In the genomic region with DNA sequence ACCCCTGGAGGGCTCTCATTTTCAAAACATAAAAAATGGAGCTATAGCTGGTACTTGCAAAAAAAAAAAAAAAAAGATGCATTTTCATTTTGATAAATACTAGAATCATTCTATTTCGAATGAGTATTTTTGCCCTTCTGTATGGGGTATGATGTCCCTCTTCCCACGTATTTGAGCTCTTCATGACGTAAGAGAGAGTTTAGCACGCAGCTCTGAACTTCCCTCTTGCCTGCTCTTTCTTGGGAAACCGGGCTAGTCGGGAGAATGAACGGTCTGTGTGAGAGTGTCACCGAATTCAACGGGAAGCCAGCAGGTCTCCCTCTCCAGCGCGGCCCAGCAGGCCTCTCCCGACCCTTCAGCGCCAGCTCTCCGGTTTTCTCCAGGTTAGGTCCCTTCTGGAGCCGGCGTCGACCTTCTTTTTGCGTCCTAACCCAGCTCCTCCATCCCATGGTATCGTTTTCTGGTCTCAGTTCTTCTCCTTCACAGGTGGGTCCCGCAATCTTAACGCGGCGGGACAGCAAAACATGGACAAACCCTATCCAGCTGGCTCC, we compare ENCODE assay signal across 2 cellular contexts.
TF ChIP-seq lines count a peak whose summit lies in the region.

No MANE protein-coding gene starts in this region.

TF ChIP-seq in IMR-90, 13 proteins besides CTCF, POLR2A, EP300 and RAD21:
- TF ChIP-seq MAFK (IDR thresholded peaks at IDR 0.05; ENCODE audit: low read depth, low read length) (no peak), CEBPB (IDR thresholded peaks at IDR 0.05; ENCODE audit: low read depth, low read length) (no peak), BHLHE40 (IDR thresholded peaks at IDR 0.05; ENCODE audit: low read depth, low read length) (no peak), CHD1 (IDR thresholded peaks at IDR 0.05; ENCODE audit: low read depth, low read length) (no peak), MXI1 (IDR thresholded peaks at IDR 0.05; ENCODE audit: borderline replicate concordance, low read depth, low read length) (no peak), RCOR1 (IDR thresholded peaks at IDR 0.05; ENCODE audit: insufficient replicate concordance, low read length) (no peak), RFX5 (IDR thresholded peaks at IDR 0.05; ENCODE audit: low read depth, low read length) (no peak), MAZ (IDR thresholded peaks at IDR 0.05; ENCODE audit: borderline replicate concordance, low read depth, low read length) (no peak), FOS (IDR thresholded peaks at IDR 0.05; ENCODE audit: low read depth, low read length) (no peak), SMC3 (IDR thresholded peaks at IDR 0.05; ENCODE audit: low read depth, low read length) (no peak), NFE2L2 (IDR thresholded peaks at IDR 0.05; ENCODE audit: low read depth, low read length) (no peak)
- TF ChIP-seq, protein P1, sequence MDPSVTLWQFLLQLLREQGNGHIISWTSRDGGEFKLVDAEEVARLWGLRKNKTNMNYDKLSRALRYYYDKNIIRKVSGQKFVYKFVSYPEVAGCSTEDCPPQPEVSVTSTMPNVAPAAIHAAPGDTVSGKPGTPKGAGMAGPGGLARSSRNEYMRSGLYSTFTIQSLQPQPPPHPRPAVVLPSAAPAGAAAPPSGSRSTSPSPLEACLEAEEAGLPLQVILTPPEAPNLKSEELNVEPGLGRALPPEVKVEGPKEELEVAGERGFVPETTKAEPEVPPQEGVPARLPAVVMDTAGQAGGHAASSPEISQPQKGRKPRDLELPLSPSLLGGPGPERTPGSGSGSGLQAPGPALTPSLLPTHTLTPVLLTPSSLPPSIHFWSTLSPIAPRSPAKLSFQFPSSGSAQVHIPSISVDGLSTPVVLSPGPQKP (IDR thresholded peaks at IDR 0.05; ENCODE audit: borderline replicate concordance, low read depth, low read length) = no peak
- TF ChIP-seq, protein P2, sequence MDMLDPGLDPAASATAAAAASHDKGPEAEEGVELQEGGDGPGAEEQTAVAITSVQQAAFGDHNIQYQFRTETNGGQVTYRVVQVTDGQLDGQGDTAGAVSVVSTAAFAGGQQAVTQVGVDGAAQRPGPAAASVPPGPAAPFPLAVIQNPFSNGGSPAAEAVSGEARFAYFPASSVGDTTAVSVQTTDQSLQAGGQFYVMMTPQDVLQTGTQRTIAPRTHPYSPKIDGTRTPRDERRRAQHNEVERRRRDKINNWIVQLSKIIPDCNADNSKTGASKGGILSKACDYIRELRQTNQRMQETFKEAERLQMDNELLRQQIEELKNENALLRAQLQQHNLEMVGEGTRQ (IDR thresholded peaks at IDR 0.05; ENCODE audit: low read depth, low read length) = no peak

TF ChIP-seq in neural cell, 6 proteins besides CTCF, POLR2A, EP300 and RAD21:
- TF ChIP-seq TAF1 (IDR thresholded peaks at IDR 0.05; ENCODE audit: low read depth) (no peak), POLR2AphosphoS5 (IDR thresholded peaks at IDR 0.05) (no peak), MXI1 (conservative IDR thresholded peaks at IDR 0.05; ENCODE audit: poor library complexity, severe bottlenecking) (no peak), EZH2 (IDR thresholded peaks at IDR 0.05; ENCODE audit: borderline replicate concordance, insufficient read depth, low read length, poor library complexity, severe bottlenecking) (no peak), SMC3 (conservative IDR thresholded peaks at IDR 0.05; ENCODE audit: poor library complexity) (no peak)
- TF ChIP-seq, protein P3, sequence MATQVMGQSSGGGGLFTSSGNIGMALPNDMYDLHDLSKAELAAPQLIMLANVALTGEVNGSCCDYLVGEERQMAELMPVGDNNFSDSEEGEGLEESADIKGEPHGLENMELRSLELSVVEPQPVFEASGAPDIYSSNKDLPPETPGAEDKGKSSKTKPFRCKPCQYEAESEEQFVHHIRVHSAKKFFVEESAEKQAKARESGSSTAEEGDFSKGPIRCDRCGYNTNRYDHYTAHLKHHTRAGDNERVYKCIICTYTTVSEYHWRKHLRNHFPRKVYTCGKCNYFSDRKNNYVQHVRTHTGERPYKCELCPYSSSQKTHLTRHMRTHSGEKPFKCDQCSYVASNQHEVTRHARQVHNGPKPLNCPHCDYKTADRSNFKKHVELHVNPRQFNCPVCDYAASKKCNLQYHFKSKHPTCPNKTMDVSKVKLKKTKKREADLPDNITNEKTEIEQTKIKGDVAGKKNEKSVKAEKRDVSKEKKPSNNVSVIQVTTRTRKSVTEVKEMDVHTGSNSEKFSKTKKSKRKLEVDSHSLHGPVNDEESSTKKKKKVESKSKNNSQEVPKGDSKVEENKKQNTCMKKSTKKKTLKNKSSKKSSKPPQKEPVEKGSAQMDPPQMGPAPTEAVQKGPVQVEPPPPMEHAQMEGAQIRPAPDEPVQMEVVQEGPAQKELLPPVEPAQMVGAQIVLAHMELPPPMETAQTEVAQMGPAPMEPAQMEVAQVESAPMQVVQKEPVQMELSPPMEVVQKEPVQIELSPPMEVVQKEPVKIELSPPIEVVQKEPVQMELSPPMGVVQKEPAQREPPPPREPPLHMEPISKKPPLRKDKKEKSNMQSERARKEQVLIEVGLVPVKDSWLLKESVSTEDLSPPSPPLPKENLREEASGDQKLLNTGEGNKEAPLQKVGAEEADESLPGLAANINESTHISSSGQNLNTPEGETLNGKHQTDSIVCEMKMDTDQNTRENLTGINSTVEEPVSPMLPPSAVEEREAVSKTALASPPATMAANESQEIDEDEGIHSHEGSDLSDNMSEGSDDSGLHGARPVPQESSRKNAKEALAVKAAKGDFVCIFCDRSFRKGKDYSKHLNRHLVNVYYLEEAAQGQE (IDR thresholded peaks at IDR 0.05; ENCODE audit: borderline replicate concordance) = no peak
TF ChIP-seq in neural cell: peak in this region for 0.
